Comparison of ENCODE assay signal across 23 cellular contexts in genomic region chr10:74575912-74576311, GRCh38.
"Had no signal": no experiment of that assay in that cellular context is flagged by ENCODE, and none has a peak within 500 bp of the region (broad histone marks: within the 10 kb centered on the region; RNA-seq: fewer than 3 reads in every experiment).

No MANE protein-coding gene starts in this region.

- H3K9me3 ChIP-seq: colonic mucosa, lower lobe of right lung, right atrium auricular region, thyroid gland, upper lobe of left lung had no signal

- DNase-seq: activated CD4-positive, alpha-beta memory T cell treated with anti-CD3 and anti-CD28 coated beads, Interleukin-2, amount 10 ng/mL, durations not matched to agents 7 days and 5 days; activated CD4-positive, alpha-beta T cell treated with anti-CD3 and anti-CD28 coated beads for 1 hour; activated CD4-positive, alpha-beta T cell treated with anti-CD3 and anti-CD28 coated beads, Interleukin-2, amount 10 ng/mL, durations not matched to agents 7 days and 5 days; activated CD8-positive, alpha-beta memory T cell treated with anti-CD3 and anti-CD28 coated beads, Interleukin-2, amount 10 ng/mL, durations not matched to agents 7 days and 5 days; activated effector memory CD4-positive, alpha-beta T cell treated with anti-CD3 and anti-CD28 coated beads, Interleukin-2, amount 50 U/mL, for 16 hours; activated naive CD4-positive, alpha-beta T cell treated with anti-CD3 and anti-CD28 coated beads for 36 hours; cerebellar nuclear complex; colonic mucosa; effector CD8-positive, alpha-beta T cell; left lung; lower lobe of right lung; mesendoderm; natural killer cell; stimulated activated CD4-positive, alpha-beta T cell treated with anti-CD3 and anti-CD28 coated beads, Interleukin-15, amount 100 ng/mL, for 24 hours; stimulated activated CD4-positive, alpha-beta T cell treated with anti-CD3 and anti-CD28 coated beads, Interleukin-2, amount 100 ng/mL, for 24 hours; stimulated activated naive CD4-positive, alpha-beta T cell treated with Interleukin-2 at 50 U/mL for 16 hours; substantia nigra; T-helper 1 cell; T-helper 9 cell; thyroid gland; upper lobe of left lung; WERI-Rb-1 had no signal

- H3K4me1 ChIP-seq: colonic mucosa, left lung, lower lobe of right lung, right atrium auricular region, thyroid gland, upper lobe of left lung had no signal

- H3K27me3 Mint-ChIP-seq: activated CD4-positive, alpha-beta memory T cell treated with anti-CD3 and anti-CD28 coated beads, Interleukin-2, amount 10 ng/mL, durations not matched to agents 7 days and 5 days; activated CD4-positive, alpha-beta T cell treated with anti-CD3 and anti-CD28 coated beads, Interleukin-2, amount 10 ng/mL, durations not matched to agents 7 days and 5 days; activated CD8-positive, alpha-beta memory T cell treated with anti-CD3 and anti-CD28 coated beads, Interleukin-2, amount 10 ng/mL, durations not matched to agents 7 days and 5 days had no signal

- H3K27ac Mint-ChIP-seq: activated CD4-positive, alpha-beta memory T cell treated with anti-CD3 and anti-CD28 coated beads, Interleukin-2, amount 10 ng/mL, durations not matched to agents 7 days and 5 days; activated CD4-positive, alpha-beta T cell treated with anti-CD3 and anti-CD28 coated beads, Interleukin-2, amount 10 ng/mL, durations not matched to agents 7 days and 5 days; activated CD8-positive, alpha-beta memory T cell treated with anti-CD3 and anti-CD28 coated beads, Interleukin-2, amount 10 ng/mL, durations not matched to agents 7 days and 5 days; activated naive CD4-positive, alpha-beta T cell treated with anti-CD3 and anti-CD28 coated beads for 36 hours; natural killer cell had no signal

- H3K4me3 Mint-ChIP-seq: activated CD4-positive, alpha-beta memory T cell treated with anti-CD3 and anti-CD28 coated beads, Interleukin-2, amount 10 ng/mL, durations not matched to agents 7 days and 5 days; activated CD4-positive, alpha-beta T cell treated with anti-CD3 and anti-CD28 coated beads, Interleukin-2, amount 10 ng/mL, durations not matched to agents 7 days and 5 days; activated CD8-positive, alpha-beta memory T cell treated with anti-CD3 and anti-CD28 coated beads, Interleukin-2, amount 10 ng/mL, durations not matched to agents 7 days and 5 days; activated naive CD4-positive, alpha-beta T cell treated with anti-CD3 and anti-CD28 coated beads for 36 hours; natural killer cell had no signal

- H3K4me1 Mint-ChIP-seq: activated CD8-positive, alpha-beta memory T cell treated with anti-CD3 and anti-CD28 coated beads, Interleukin-2, amount 10 ng/mL, durations not matched to agents 7 days and 5 days; natural killer cell had no signal

- ATAC-seq: activated CD8-positive, alpha-beta memory T cell treated with anti-CD3 and anti-CD28 coated beads, Interleukin-2, amount 10 ng/mL, durations not matched to agents 7 days and 5 days; left lung; lower lobe of right lung; natural killer cell had no signal

- H3K9me3 Mint-ChIP-seq: natural killer cell had no signal

- H3K27me3 ChIP-seq: colonic mucosa, left lung, right atrium auricular region, thyroid gland, upper lobe of left lung had no signal

- H3K27ac ChIP-seq: colonic mucosa, left lung, lower lobe of right lung, right atrium auricular region, thyroid gland, upper lobe of left lung, WERI-Rb-1 had no signal

- H3K36me3 Mint-ChIP-seq: natural killer cell had no signal
